8 cellular contexts compared by ENCODE assay signal in genomic region chr9:112751059-112751795, GRCh38. TPM values are rescaled to one million over a fixed set of nuclear protein-coding genes. Genes with fewer than 3 reads are reported as not detected.
DNase-seq lines count a peak whose midpoint lies in the region; ATAC-seq and TF ChIP-seq lines count a peak whose summit lies in the region.

No MANE protein-coding gene starts in this region.

- no peak for TF ChIP-seq CTCF in heart right ventricle (IDR thresholded peaks at IDR 0.05)
- TF ChIP-seq CTCF in parathyroid adenoma (IDR thresholded peaks at IDR 0.05) = no peak

- 0% methylated on average over 46 to 49 of the region's 49 CpGs for WGBS in heart right ventricle, 2 donors

- H3K4me1 ChIP-seq in heart right ventricle (peaks cover 16 to 68% (median 40%) of the 10 kb centered on the region in 9 donors), parathyroid adenoma (no peaks in the 10 kb centered on the region)

- DNase-seq in Daoy (ENCODE audit: low read depth) = peak; percentile 86
- peak; percentile 77 for DNase-seq in SK-N-DZ (ENCODE audit: low spot score)
- DNase-seq in amygdala (lab: John Stamatoyannopoulos, UW) = peak in 48 of 56 donors; percentile 4 to 72 (median 38)
- DNase-seq in heart right ventricle = peak; percentile 21 to 42

- peaks cover 6% of the 10 kb centered on the region for H3K79me2 ChIP-seq in parathyroid adenoma

- H3K9ac ChIP-seq in parathyroid adenoma = no peak overlapping the region

- H3K27me3 ChIP-seq in heart right ventricle = no peaks in the 10 kb centered on the region
- no peaks in the 10 kb centered on the region for H3K27me3 ChIP-seq in parathyroid adenoma (ENCODE audit: control insufficient read depth, insufficient read depth, low read length)

- H3K4me3 ChIP-seq in heart right ventricle = peak overlapping the region; percentile 73 to 100 (median 96)
- H3K4me3 ChIP-seq in parathyroid adenoma (ENCODE audit: low read depth, low read length) = peak overlapping the region; percentile 79

- ATAC-seq in GM21825 (IDR thresholded peaks at IDR 0.05; ENCODE audit: unreplicated experiment) (peak; percentile 35), heart right ventricle (peak; percentile 5 to 37 (median 30)), GM18873 (IDR thresholded peaks at IDR 0.05; ENCODE audit: low FRiP score, unreplicated experiment) (no peak)

- peak overlapping the region; percentile 88 for H2AFZ ChIP-seq in parathyroid adenoma

- intact Hi-C loops in heart right ventricle (cut with DNase I) = loop anchor here in 3 of 10 donors (2.0 kb wide), 2 partner anchors 32 to 68 kb away; partner anchors contain the start of gene INIP (in 2 of the 3)

- H3K27ac ChIP-seq in KOPT-K1 (ENCODE audit: low read depth, low read length, poor library complexity, severe bottlenecking) = peak overlapping the region; percentile 43
- H3K27ac ChIP-seq in heart right ventricle = peak overlapping the region in 9 of 10 donors; percentile 74 to 92 (median 81)
- H3K27ac ChIP-seq in parathyroid adenoma = peak overlapping the region; percentile 29

- H3K4me2 ChIP-seq in parathyroid adenoma (ENCODE audit: low read length) = peak overlapping the region; percentile 96

- H3K9me3 ChIP-seq in KOPT-K1 (ENCODE audit: insufficient read depth, low read length, poor library complexity, severe bottlenecking) (no peaks in the 10 kb centered on the region), heart right ventricle (no peaks in the 10 kb centered on the region), parathyroid adenoma (ENCODE audit: control insufficient read depth, low read length) (no peaks in the 10 kb centered on the region)

- no peaks in the 10 kb centered on the region for H3K36me3 ChIP-seq in KOPT-K1 (ENCODE audit: insufficient read depth, low read length)
- no peaks in the 10 kb centered on the region for H3K36me3 ChIP-seq in heart right ventricle
- no peaks in the 10 kb centered on the region for H3K36me3 ChIP-seq in parathyroid adenoma (ENCODE audit: control insufficient read depth, insufficient read depth, low read length)

RNA-seq across cellular contexts. Expression of gene SNX30, which starts 0.7 kb away (rescaled TPM):
- 15.2 and 17.1 TPM in 2 replicates for total RNA-seq in Daoy (2014; rRNA removed; shearing (Covaris generic))
- polyA plus RNA-seq in SK-N-DZ (2014; cell fraction: cytosol; rRNA removed) = 16.8 and 21.2 TPM in 2 replicates
- 11.7 and 13.7 TPM in 2 replicates for polyA plus RNA-seq in SK-N-DZ (2014; cell fraction: nucleus; rRNA removed)
- 1 to 10 TPM; 3.1 to 7.2 (median 4.0) TPM for total RNA-seq in heart right ventricle
- polyA plus RNA-seq in heart right ventricle = 1 to 10 TPM in 1 of 2 donors, under 1 TPM in 1; 0.88 to 1.2 TPM

RNA-seq across cellular contexts. Expression of gene INIP, which starts 33.3 kb away (rescaled TPM):
- 63.7 and 70.5 TPM in 2 replicates for total RNA-seq in Daoy (2014; rRNA removed; shearing (Covaris generic))
- polyA plus RNA-seq in SK-N-DZ (2014; cell fraction: cytosol; rRNA removed) = 36.2 and 42.6 TPM in 2 replicates
- polyA plus RNA-seq in SK-N-DZ (2014; cell fraction: nucleus; rRNA removed) = 25.2 and 39.7 TPM in 2 replicates
- total RNA-seq in heart right ventricle = 10 to 100 TPM; 10.7 to 18.9 (median 13.0) TPM
- polyA plus RNA-seq in heart right ventricle = 1 to 10 TPM; 4.5 to 8.1 TPM

Comparison
In these comparisons a context has a peak if more than half of its experiments do, and no peak if none do; other contexts are left out.
1. DNase-seq: peak in every context shown above with its lines; median percentile 86 in Daoy; 77 in SK-N-DZ; 38 in amygdala; 32 in heart right ventricle.
2. H3K27ac ChIP-seq: peak in every context shown above with its lines; median percentile 81 in heart right ventricle; 43 in KOPT-K1; 29 in parathyroid adenoma.